Comparison of ENCODE assay signal across 24 cellular contexts in the genomic region with DNA sequence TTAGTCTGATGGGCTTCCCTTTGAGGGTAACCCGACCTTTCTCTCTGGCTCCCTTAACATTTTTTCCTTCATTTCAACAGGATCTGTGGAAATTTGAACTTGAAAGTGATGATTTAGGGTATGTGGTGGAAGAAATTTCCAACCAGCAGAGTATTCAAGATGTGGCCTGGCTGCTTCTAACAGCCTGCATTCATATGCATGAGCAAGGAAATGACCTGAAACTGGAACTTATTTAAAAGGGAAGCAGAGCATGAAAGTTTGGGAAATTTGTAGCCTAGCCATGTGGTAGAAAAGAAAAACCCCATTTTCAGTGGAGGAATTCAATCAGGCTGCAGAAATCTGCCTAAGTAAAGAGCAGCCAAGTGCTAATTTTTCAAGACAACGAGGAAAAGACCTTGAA. TPM values are rescaled to one million over a fixed set of nuclear protein-coding genes. Genes with fewer than 3 reads are reported as not detected.
A peak's percentile ranks its signal among the peaks of the same experiment; 100 is the strongest.
DNase-seq lines count a peak whose midpoint lies in the region; ATAC-seq and TF ChIP-seq lines count a peak whose summit lies in the region.
"Had no signal": no experiment of that assay in that cellular context is flagged by ENCODE, and none has a peak within 500 bp of the region (broad histone marks: within the 10 kb centered on the region; RNA-seq: fewer than 3 reads in every experiment).

No MANE protein-coding gene starts in this region.

- H3K4me1 ChIP-seq in HEK293 (ENCODE audit: control insufficient read depth, insufficient read depth, low read length) (no peaks in the 10 kb centered on the region), mesendoderm (ENCODE audit: control insufficient read depth, low read depth, low read length) (no peaks in the 10 kb centered on the region)
- H3K4me1 ChIP-seq: Caco-2, Peyer's patch had no signal

- no peak overlapping the region for H4K5ac ChIP-seq in mesendoderm (ENCODE audit: low read length)

- H3K4ac ChIP-seq in mesendoderm (ENCODE audit: low read depth, low read length), result no peak overlapping the region

- no peaks in the 10 kb centered on the region for H3K27me3 ChIP-seq in mesendoderm (ENCODE audit: insufficient read depth, low read length, poor library complexity)
- H3K27me3 ChIP-seq: Peyer's patch had no signal

- no peak overlapping the region for H3K4me2 ChIP-seq in mesendoderm (ENCODE audit: low read length)
- H3K4me2 ChIP-seq: KMS-11 had no signal

- H3K79me2 ChIP-seq in mesendoderm (ENCODE audit: control insufficient read depth, insufficient read depth, low read length), result no peaks in the 10 kb centered on the region

- no peaks in the 10 kb centered on the region for H3K9me3 ChIP-seq in HEK293 (ENCODE audit: control insufficient read depth, insufficient read depth, low read depth, low read length)

- no peak overlapping the region for H4K8ac ChIP-seq in mesendoderm (ENCODE audit: low read depth, low read length)

- no peak overlapping the region for H2BK15ac ChIP-seq in mesendoderm (replicated peaks; ENCODE audit: low read depth)

- TF ChIP-seq CTCF in HEK293 (tag by site-specific recombination; IDR thresholded peaks at IDR 0.05), result no peak

- no CpG with 5 or more reads among the region's 2 CpGs for WGBS in mesendoderm (ENCODE audit: extremely low coverage, insufficient coverage, low lambda C conversion rate)

- no peak overlapping the region for H2BK120ac ChIP-seq in mesendoderm (ENCODE audit: low read depth, low read length)

- H3K79me1 ChIP-seq in mesendoderm (ENCODE audit: low read length), result no peaks in the 10 kb centered on the region

- H3K9ac ChIP-seq in mesendoderm (ENCODE audit: low read length), result no peak overlapping the region
- H3K9ac ChIP-seq: GM23248, KMS-11 had no signal

- no peak overlapping the region for H2AK5ac ChIP-seq in mesendoderm (ENCODE audit: low read length)

- H3K4me3 ChIP-seq in HEK293 (ENCODE audit: low read depth, low read length), result no peak overlapping the region
- H3K4me3 ChIP-seq in mesendoderm (ENCODE audit: low read length), result no peak overlapping the region
- H3K4me3 ChIP-seq: GM23248, Peyer's patch had no signal

- POLR2A ChIA-PET in HEK293 (lab: Yijun Ruan, JAX), result no interaction called here

- H3K36me3 ChIP-seq in HEK293 (ENCODE audit: control insufficient read depth in 2 of 2, insufficient read depth in 1 of 2, low read length in 2 of 2), result no peaks in the 10 kb centered on the region
- H3K36me3 ChIP-seq in mesendoderm (ENCODE audit: control insufficient read depth, insufficient read depth, low read length), result no peaks in the 10 kb centered on the region
- H3K36me3 ChIP-seq: Peyer's patch had no signal

- H3K23ac ChIP-seq in mesendoderm (ENCODE audit: low read length), result no peak overlapping the region

- H2BK5ac ChIP-seq in mesendoderm (ENCODE audit: low read length), result no peak overlapping the region

- H3K56ac ChIP-seq in mesendoderm (ENCODE audit: low read length), result no peak overlapping the region

- no peak overlapping the region for H3K18ac ChIP-seq in mesendoderm (ENCODE audit: low read length)

- H3K27ac ChIP-seq in HEK293 (ENCODE audit: extremely low read depth, low read depth, low read length) (no peak overlapping the region), mesendoderm (ENCODE audit: low read depth, low read length) (no peak overlapping the region)
- H3K27ac ChIP-seq: C4-2B, GM23248, KMS-11, Peyer's patch had no signal

- CTCF ChIA-PET in HEK293 (lab: Yijun Ruan, JAX), result no interaction called here

- ATAC-seq in HG02885 (IDR thresholded peaks at IDR 0.05; ENCODE audit: poor library complexity, unreplicated experiment), result no peak
- ATAC-seq: CD8-positive, alpha-beta T cell had no signal

- peak; percentile 5 for DNase-seq in NCI-H69 (lab: John Stamatoyannopoulos, UW)
- peak; percentile 9 for DNase-seq in dermis blood vessel endothelial cell
- peak; percentile 35 for DNase-seq in mesendoderm
- no peak for DNase-seq in ecto neural progenitor cell (ENCODE audit: low spot score)
- DNase-seq in nucleus accumbens (lab: John Stamatoyannopoulos, UW), result no peak
- DNase-seq: Caco-2; CD8-positive, alpha-beta T cell; GM23248; H9; HFFc6; NCI-H1048; NCI-H1417; NCI-H1694; NCI-H2029 treated with DMSO at 0.1 percent for 48 hours; NCI-H2171 treated with DMSO at 0.1 percent for 48 hours; NCI-H524; OCI-M1; Peyer's patch; SHP77 treated with DMSO at 0.1 percent for 48 hours had no signal

TF ChIP-seq in HEK293, 187 proteins besides CTCF, POLR2A, EP300 and RAD21:
- TF ChIP-seq GLIS1 (tag by site-specific recombination; IDR thresholded peaks at IDR 0.05) (no peak), SETDB1 (IDR thresholded peaks at IDR 0.05; ENCODE audit: insufficient read length, low read length) (peak; percentile 54), ZNF221 (tag by site-specific recombination; IDR thresholded peaks at IDR 0.05; ENCODE audit: borderline replicate concordance) (no peak), ZFP37 (tag by site-specific recombination; IDR thresholded peaks at IDR 0.05) (no peak), TCF7L2 (IDR thresholded peaks at IDR 0.05; ENCODE audit: borderline replicate concordance, low read depth, low read length) (no peak), ZNF623 (tag by site-specific recombination; IDR thresholded peaks at IDR 0.05) (no peak)

RNA-seq across cellular contexts. Expression of gene UNC13B, which starts 41.7 kb away (rescaled TPM):
- total RNA-seq in dermis blood vessel endothelial cell, result 39.7 and 48.1 TPM in 2 replicates
- polyA plus RNA-seq in mesendoderm (2013, experiment 1 of 2), result 30.0 TPM
- polyA plus RNA-seq in mesendoderm (2013, experiment 2 of 2), result 30.1 TPM
- polyA plus RNA-seq: IgD-negative memory B cell had no signal

Comparison
In these comparisons a context has a peak if more than half of its experiments do, and no peak if none do; other contexts are left out.
1. DNase-seq: peak in NCI-H69 (single experiment), dermis blood vessel endothelial cell (single experiment) and mesendoderm (single experiment); none in ecto neural progenitor cell (single experiment) and nucleus accumbens (0 of 56).